Comparison of ENCODE assay signal across 15 cellular contexts in the genomic region with DNA sequence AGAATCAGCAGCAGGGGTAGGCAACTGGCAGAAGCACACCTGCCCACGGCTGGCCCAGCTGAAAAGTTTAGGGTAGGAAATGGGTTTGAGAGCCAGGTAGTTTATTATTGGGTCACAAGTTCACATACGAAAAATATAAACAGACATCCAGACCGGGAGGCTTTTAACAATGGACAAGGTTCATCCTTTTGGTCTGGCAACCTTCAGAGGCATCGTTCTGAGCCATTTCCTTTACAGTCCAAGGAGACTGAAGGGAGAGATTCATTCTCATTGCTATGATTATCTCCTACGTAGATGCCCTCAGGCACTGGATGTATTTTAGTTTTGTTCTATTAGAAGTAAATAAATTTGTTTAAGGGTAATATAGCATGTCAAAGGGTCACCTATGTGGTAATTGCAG.
"Had no signal": no experiment of that assay in that cellular context is flagged by ENCODE, and none has a peak within 500 bp of the region (broad histone marks: within the 10 kb centered on the region; RNA-seq: fewer than 3 reads in every experiment).

No MANE protein-coding gene starts in this region.

- H3K36me3 ChIP-seq: heart right ventricle, pancreas, upper lobe of left lung had no signal

- DNase-seq: activated CD4-positive, alpha-beta T cell treated with anti-CD3 and anti-CD28 coated beads, Interleukin-2, amount 10 ng/mL, durations not matched to agents 7 days and 5 days; activated CD8-positive, alpha-beta memory T cell treated with anti-CD3 and anti-CD28 coated beads for 24 hours; activated gamma-delta T cell treated with Interleukin-2 at 50 U/mL for 16 hours; amniotic stem cell; caudate nucleus; heart right ventricle; naive B cell; pancreas; stimulated activated CD4-positive, alpha-beta T cell treated with anti-CD3 and anti-CD28 coated beads, Interleukin-15, amount 100 ng/mL, for 24 hours; stimulated activated CD4-positive, alpha-beta T cell treated with anti-CD3 and anti-CD28 coated beads, Interleukin-4, amount 100 ng/mL, for 4 hours; stimulated activated CD8-positive, alpha-beta memory T cell treated with anti-CD3 and anti-CD28 coated beads, Interleukin-4, amount 100 ng/mL, for 48 hours; stimulated activated naive CD4-positive, alpha-beta T cell treated with Interleukin-2 at 50 U/mL for 16 hours; substantia nigra; SW 1271; upper lobe of left lung had no signal

- H3K9me3 ChIP-seq: heart right ventricle, pancreas, upper lobe of left lung had no signal

- H3K4me3 ChIP-seq: heart right ventricle, pancreas, upper lobe of left lung had no signal

- ATAC-seq: heart right ventricle, pancreas had no signal

- H3K27ac ChIP-seq: heart right ventricle, pancreas, upper lobe of left lung had no signal

- H3K27me3 ChIP-seq: heart right ventricle, pancreas, upper lobe of left lung had no signal

- H3K4me1 ChIP-seq: pancreas had no signal
